ENCODE assay signal across 16 cellular contexts in the genomic region with DNA sequence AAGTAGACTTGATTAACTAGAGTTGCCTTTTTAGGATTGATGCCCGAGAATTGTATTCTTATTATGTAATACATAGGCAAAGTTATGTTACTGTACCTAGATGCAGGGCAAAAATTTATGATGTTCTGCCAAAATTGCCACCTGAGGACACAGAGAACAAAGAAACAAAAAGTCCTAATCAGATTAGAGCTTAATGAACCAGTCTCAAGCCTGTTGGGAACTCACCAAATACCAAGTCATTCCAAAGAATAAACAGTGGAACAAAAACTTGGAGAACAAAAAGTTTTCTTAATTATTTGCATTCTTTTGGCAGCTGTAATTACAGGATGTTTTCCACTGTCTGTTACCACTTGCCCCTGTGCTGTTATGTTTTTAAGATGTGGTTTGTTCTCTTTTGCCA.
DNase-seq lines count a peak whose midpoint lies in the region; ATAC-seq, FAIRE-seq and TF ChIP-seq lines count a peak whose summit lies in the region.
"Had no signal": no experiment of that assay in that cellular context is flagged by ENCODE, and none has a peak within 500 bp of the region (broad histone marks: within the 10 kb centered on the region; RNA-seq: fewer than 3 reads in every experiment).

No MANE protein-coding gene starts in this region.

- no peaks in the 10 kb centered on the region for H3F3A ChIP-seq in neural progenitor cell (ENCODE audit: low read depth)

- no peaks in the 10 kb centered on the region for H3K36me3 ChIP-seq in mammary epithelial cell (ENCODE audit: insufficient read depth, low read length)
- no peaks in the 10 kb centered on the region for H3K36me3 ChIP-seq in endothelial cell of umbilical vein (ENCODE audit: control insufficient read depth in 2 of 2, extremely low read depth in 1 of 2, insufficient read depth in 2 of 2, low read length in 2 of 2)
- no peaks in the 10 kb centered on the region for H3K36me3 ChIP-seq in neural progenitor cell
- H3K36me3 ChIP-seq: BLaER1, HAP-1 had no signal

- H3K9me3 Mint-ChIP-seq in MCF 10A (ENCODE audit: unreplicated experiment) = no peaks in the 10 kb centered on the region
- H3K9me3 Mint-ChIP-seq in neural progenitor cell = no peaks in the 10 kb centered on the region

- H3K27ac ChIP-seq in mammary epithelial cell (ENCODE audit: insufficient read depth, low read depth, low read length) (no peak overlapping the region), endothelial cell of umbilical vein (ENCODE audit: insufficient read depth, low read depth, low read length) (no peak overlapping the region), neural progenitor cell (no peak overlapping the region)
- H3K27ac ChIP-seq: 22Rv1, BLaER1, HL-60 had no signal

- H3K27me3 ChIP-seq in mammary epithelial cell (ENCODE audit: insufficient read depth, low read length) (no peaks in the 10 kb centered on the region), endothelial cell of umbilical vein (ENCODE audit: control insufficient read depth in 2 of 2, insufficient read depth in 2 of 2, low read length in 2 of 2) (no peaks in the 10 kb centered on the region), neural progenitor cell (no peaks in the 10 kb centered on the region)
- H3K27me3 ChIP-seq: BLaER1 had no signal

- CTCF ChIA-PET in MCF 10A (lab: Yijun Ruan, JAX) = interaction anchor here (0.6 kb wide), 1 partner anchor 125 kb away, joined by 4 read pairs; no protein-coding TSS in a partner anchor
- CTCF ChIA-PET in mammary epithelial cell (lab: Charles Lee; ENCODE audit: low non-redundant PET) = no interaction called here
- CTCF ChIA-PET in endothelial cell of umbilical vein (lab: Charles Lee) = no interaction called here

- DNase-seq in MCF 10A (ENCODE audit: unreplicated experiment) = no peak
- DNase-seq in mammary epithelial cell = no peak
- DNase-seq in endothelial cell of umbilical vein (ENCODE audit: low read depth, low spot score) = no peak
- DNase-seq in neural progenitor cell (ENCODE audit: low spot score) = peak; percentile 59
- DNase-seq in retina = no peak
- DNase-seq: AML-193, DMS53 had no signal

- H3K27me3 Mint-ChIP-seq in MCF 10A (ENCODE audit: insufficient read depth, unreplicated experiment) (no peaks in the 10 kb centered on the region), neural progenitor cell (ENCODE audit: insufficient read depth, low read depth) (peaks cover 3% of the 10 kb centered on the region)

- 0% methylated on average over 1 of the region's 1 CpG for WGBS in mammary epithelial cell (ENCODE audit: low coverage, missing lambda C conversion rate)

- H3K4me3 ChIP-seq in mammary epithelial cell (replicated peaks in 1 of 3; ENCODE audit: insufficient read depth in 1 of 3, low read depth in 2 of 3, low read length in 3 of 3) (no peak overlapping the region), endothelial cell of umbilical vein (replicated peaks in 1 of 3; ENCODE audit: insufficient read depth in 1 of 3, low read depth in 1 of 3, low read length in 3 of 3) (no peak overlapping the region), neural progenitor cell (no peak overlapping the region)
- H3K4me3 ChIP-seq: BLaER1, HAP-1 had no signal

- peaks cover 7% of the 10 kb centered on the region for H3K4me1 ChIP-seq in mammary epithelial cell (ENCODE audit: insufficient read depth, low read length)
- H3K4me1 ChIP-seq in endothelial cell of umbilical vein (ENCODE audit: control insufficient read depth, extremely low read depth, insufficient read depth, low read length) = peaks cover 3% of the 10 kb centered on the region
- H3K4me1 ChIP-seq in neural progenitor cell = peaks cover 42% of the 10 kb centered on the region
- H3K4me1 ChIP-seq: BLaER1, HAP-1 had no signal

- H3K9ac ChIP-seq in mammary epithelial cell (ENCODE audit: insufficient read depth, low read length) = no peak overlapping the region
- no peak overlapping the region for H3K9ac ChIP-seq in endothelial cell of umbilical vein (replicated peaks; ENCODE audit: extremely low read depth, insufficient read depth, low read length)
- H3K9ac ChIP-seq in neural progenitor cell = no peak overlapping the region
- H3K9ac ChIP-seq: BLaER1 had no signal

- ATAC-seq in GM21390 (IDR thresholded peaks at IDR 0.05; ENCODE audit: unreplicated experiment) (no peak), GM21786 (IDR thresholded peaks at IDR 0.05; ENCODE audit: unreplicated experiment) (no peak), HG03045 (IDR thresholded peaks at IDR 0.05; ENCODE audit: unreplicated experiment) (no peak)

- H3K4me2 ChIP-seq in mammary epithelial cell (ENCODE audit: insufficient read depth, low read depth, low read length) (no peak overlapping the region), endothelial cell of umbilical vein (ENCODE audit: insufficient read depth, low read length) (no peak overlapping the region), neural progenitor cell (peak overlapping the region; percentile 35)
- H3K4me2 ChIP-seq: BLaER1 had no signal

- in situ Hi-C loops in mammary epithelial cell (cut with MboI; ENCODE audit: low sequenced_read_pairs in 2 of 2) = no loop called here

- no peaks in the 10 kb centered on the region for H4K20me1 ChIP-seq in mammary epithelial cell (ENCODE audit: insufficient read depth, low read length)
- no peaks in the 10 kb centered on the region for H4K20me1 ChIP-seq in endothelial cell of umbilical vein (replicated peaks; ENCODE audit: control insufficient read depth, extremely low read depth, insufficient read depth, low read length)
- no peaks in the 10 kb centered on the region for H4K20me1 ChIP-seq in neural progenitor cell (ENCODE audit: low read depth)
- H4K20me1 ChIP-seq: BLaER1 had no signal

- POLR2A ChIA-PET in MCF 10A (lab: Yijun Ruan, JAX) (interaction anchor here (1.4 kb wide), 1 partner anchor 149 kb away, joined by 4 read pairs; no protein-coding TSS in a partner anchor), endothelial cell of umbilical vein (lab: Charles Lee) (no interaction called here)

- BruUV-seq in MCF 10A (replicated peaks; lab: Mats Ljungman, UMichigan) (no TSS peak), mammary epithelial cell (replicated peaks; lab: Mats Ljungman, UMichigan) (no TSS peak), endothelial cell of umbilical vein (replicated peaks; lab: Mats Ljungman, UMichigan) (no TSS peak)

- H3K9me1 ChIP-seq in endothelial cell of umbilical vein (replicated peaks; ENCODE audit: control insufficient read depth, extremely low read depth, insufficient read depth, low read length) = no peaks in the 10 kb centered on the region

- H3K36me3 Mint-ChIP-seq in MCF 10A (ENCODE audit: insufficient read depth, unreplicated experiment) (no peaks in the 10 kb centered on the region), neural progenitor cell (no peaks in the 10 kb centered on the region)

- no peak for TF ChIP-seq CTCF in MCF 10A (IDR thresholded peaks at IDR 0.05; ENCODE audit: unreplicated experiment)
- no peak for TF ChIP-seq CTCF in mammary epithelial cell (conservative IDR thresholded peaks at IDR 0.05 in 1 of 2, IDR thresholded peaks at IDR 0.05 in 1 of 2; ENCODE audit: extremely low read depth in 1 of 2, insufficient read depth in 1 of 2, low read depth in 1 of 2, low read length in 2 of 2)
- TF ChIP-seq CTCF in endothelial cell of umbilical vein (IDR thresholded peaks at IDR 0.05; ENCODE audit: extremely low read depth in 1 of 2, insufficient read depth in 1 of 2, low read depth in 1 of 2, low read length in 2 of 2) = no peak
- TF ChIP-seq CTCF in neural progenitor cell (IDR thresholded peaks at IDR 0.05) = no peak

- intact Hi-C loops in MCF 10A (cut with micrococcal nuclease) = no loop called here
- intact Hi-C loops in mammary epithelial cell (cut with micrococcal nuclease) = no loop called here
- intact Hi-C loops in endothelial cell of umbilical vein (cut with micrococcal nuclease) = no loop called here

- TF ChIP-seq POLR2A in endothelial cell of umbilical vein (IDR thresholded peaks at IDR 0.05; ENCODE audit: low read depth, low read length) = no peak

- H3K79me2 ChIP-seq in mammary epithelial cell (ENCODE audit: insufficient read depth, low read length) (no peaks in the 10 kb centered on the region), endothelial cell of umbilical vein (ENCODE audit: control insufficient read depth, insufficient read depth, low read length) (no peaks in the 10 kb centered on the region), neural progenitor cell (ENCODE audit: low read depth) (no peaks in the 10 kb centered on the region)

- peaks cover 14% of the 10 kb centered on the region for H3K4me1 Mint-ChIP-seq in MCF 10A (ENCODE audit: insufficient read depth, unreplicated experiment)
- peaks cover 4% of the 10 kb centered on the region for H3K4me1 Mint-ChIP-seq in neural progenitor cell

- H3K4me3 Mint-ChIP-seq in MCF 10A (ENCODE audit: unreplicated experiment) (no peak overlapping the region), neural progenitor cell (no peak overlapping the region)

- H3K27ac Mint-ChIP-seq in MCF 10A (ENCODE audit: low read depth, unreplicated experiment) = peak overlapping the region; percentile 12
- H3K27ac Mint-ChIP-seq in neural progenitor cell = no peak overlapping the region

- H3K9me3 ChIP-seq in mammary epithelial cell (replicated peaks; ENCODE audit: insufficient read depth, low read length) (no peaks in the 10 kb centered on the region), endothelial cell of umbilical vein (replicated peaks; ENCODE audit: control insufficient read depth, insufficient read depth, low read length) (no peaks in the 10 kb centered on the region), neural progenitor cell (ENCODE audit: low read depth) (no peaks in the 10 kb centered on the region)
- H3K9me3 ChIP-seq: BLaER1, HAP-1 had no signal

- no peak overlapping the region for H2AFZ ChIP-seq in mammary epithelial cell (ENCODE audit: low read depth, low read length)
- peak overlapping the region; percentile 24 for H2AFZ ChIP-seq in endothelial cell of umbilical vein (ENCODE audit: low read depth, low read length)
- no peak overlapping the region for H2AFZ ChIP-seq in neural progenitor cell (replicated peaks)

- dilution Hi-C loops in mammary epithelial cell (cut with HindIII; ENCODE audit: low sequenced_read_pairs) (no loop called here), endothelial cell of umbilical vein (cut with MboI; ENCODE audit: extremely low pct_ligation_motif_present, low sequenced_read_pairs) (no loop called here)

- FAIRE-seq in endothelial cell of umbilical vein (lab: Jason Lieb, UNC) = peak; percentile 55
- FAIRE-seq: GM18507, H1 had no signal

TF ChIP-seq in endothelial cell of umbilical vein, 7 proteins besides CTCF, POLR2A, EP300 and RAD21 (continues in another document):
- TF ChIP-seq EZH2 (IDR thresholded peaks at IDR 0.05; ENCODE audit: borderline replicate concordance, low read depth, low read length, severe bottlenecking) = no peak
- TF ChIP-seq JUN (IDR thresholded peaks at IDR 0.05; ENCODE audit: borderline replicate concordance, insufficient read depth, insufficient read length, low read depth) = no peak
- TF ChIP-seq MYC (IDR thresholded peaks at IDR 0.05; ENCODE audit: low read depth, low read length) = no peak
- no peak for TF ChIP-seq FOS (IDR thresholded peaks at IDR 0.05; ENCODE audit: borderline replicate concordance, insufficient read depth, low read length)
- TF ChIP-seq POLR2AphosphoS5 (IDR thresholded peaks at IDR 0.05; ENCODE audit: insufficient read depth, low read depth, low read length) = no peak
